In the genomic region with DNA sequence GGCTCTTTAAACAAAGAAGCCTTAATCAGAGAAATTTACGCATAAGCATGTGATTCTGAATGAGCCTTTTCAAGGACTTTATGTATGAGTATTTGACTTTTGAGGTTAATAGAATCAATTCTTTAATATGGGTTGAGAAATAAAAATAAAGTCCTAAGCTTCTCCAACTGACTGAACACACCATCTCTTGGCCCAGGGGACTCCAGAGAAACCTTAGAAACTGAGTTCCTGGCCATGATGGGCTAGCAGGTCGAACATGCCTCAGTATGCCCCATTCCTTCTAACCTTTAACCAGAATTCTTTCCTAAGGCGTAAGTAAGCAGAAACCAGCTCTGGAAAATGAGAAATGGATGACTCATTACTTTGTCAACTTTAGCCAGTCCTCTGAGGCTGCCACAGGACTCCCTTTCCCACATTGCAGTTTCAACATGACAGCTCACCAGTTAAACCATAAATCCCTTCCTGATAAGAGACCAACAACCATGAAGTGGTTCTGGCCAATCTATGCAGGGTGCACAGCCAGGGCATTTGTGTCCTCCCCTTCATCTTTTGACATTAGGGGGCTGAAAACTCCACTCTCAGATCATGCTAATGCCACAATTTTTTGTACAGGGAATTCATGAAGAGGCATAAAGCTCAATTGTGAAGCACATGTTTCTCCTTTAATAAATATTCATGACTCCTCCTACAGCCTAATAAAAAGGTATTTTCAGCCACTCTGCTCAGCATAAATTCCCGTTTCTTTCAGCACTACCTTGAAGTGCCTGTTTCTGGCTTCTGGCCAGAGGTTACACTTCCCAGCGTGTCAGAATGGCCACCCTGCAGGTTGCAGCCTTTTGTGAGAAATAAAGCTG, we compare ENCODE assay signal across 9 cellular contexts. TPM values are rescaled to one million over a fixed set of nuclear protein-coding genes. Genes with fewer than 3 reads are reported as not detected.
DNase-seq lines count a peak whose midpoint lies in the region; ATAC-seq and TF ChIP-seq lines count a peak whose summit lies in the region.
"Had no signal": no experiment of that assay in that cellular context is flagged by ENCODE, and none has a peak within 500 bp of the region (broad histone marks: within the 10 kb centered on the region; RNA-seq: fewer than 3 reads in every experiment).

No MANE protein-coding gene starts in this region.

- no peaks in the 10 kb centered on the region for H3K27me3 ChIP-seq in neural progenitor cell

- no peak overlapping the region for H3K4me3 ChIP-seq in neural progenitor cell

- H3K9me3 Mint-ChIP-seq in neural progenitor cell, result peaks cover 22% of the 10 kb centered on the region
- H3K9me3 Mint-ChIP-seq: T-helper 1 cell treated with Interleukin-12 subunit alpha and Interleukin-12 subunit beta and Interleukin-4 antibody, amounts not matched to agents 30 μg/mL and 1 μg/mL, for 36 hours had no signal

- H3K9ac ChIP-seq in neural progenitor cell, result no peak overlapping the region

- no peaks in the 10 kb centered on the region for H4K20me1 ChIP-seq in neural progenitor cell (ENCODE audit: low read depth)

- no peaks in the 10 kb centered on the region for H3F3A ChIP-seq in neural progenitor cell (ENCODE audit: low read depth)

- ATAC-seq in HG02852 (IDR thresholded peaks at IDR 0.05; ENCODE audit: unreplicated experiment), result peak; percentile 69

- TF ChIP-seq CTCF in neural progenitor cell (IDR thresholded peaks at IDR 0.05), result no peak

- H3K4me1 Mint-ChIP-seq in neural progenitor cell, result peaks cover 23% of the 10 kb centered on the region

- H3K4me3 Mint-ChIP-seq in neural progenitor cell, result peak overlapping the region; percentile 43
- H3K4me3 Mint-ChIP-seq: T-helper 1 cell treated with Interleukin-12 subunit alpha and Interleukin-12 subunit beta and Interleukin-4 antibody, amounts not matched to agents 30 μg/mL and 1 μg/mL, for 36 hours had no signal

- H3K36me3 Mint-ChIP-seq in neural progenitor cell, result no peaks in the 10 kb centered on the region

- H3K27ac ChIP-seq in neural progenitor cell, result no peak overlapping the region

- DNase-seq in Daoy (ENCODE audit: low read depth) (peak; percentile 95), NOMO-1 (lab: John Stamatoyannopoulos, UW; ENCODE audit: unreplicated experiment in 2 of 2) (peak; percentile 23 to 80), dermis blood vessel endothelial cell (peak; percentile 77), neural progenitor cell (ENCODE audit: low spot score) (no peak), activated gamma-delta T cell (lab: John Stamatoyannopoulos, UW) (no peak), epidermal melanocyte (ENCODE audit: insufficient read length, low spot score) (no peak), retina (no peak)

- H3K36me3 ChIP-seq in neural progenitor cell, result no peaks in the 10 kb centered on the region

- H3K79me2 ChIP-seq in neural progenitor cell (ENCODE audit: low read depth), result no peaks in the 10 kb centered on the region

- no peak overlapping the region for H2AFZ ChIP-seq in neural progenitor cell (replicated peaks)

- H3K27ac Mint-ChIP-seq in neural progenitor cell, result peak overlapping the region; percentile 58
- H3K27ac Mint-ChIP-seq: T-helper 1 cell treated with Interleukin-12 subunit alpha and Interleukin-12 subunit beta and Interleukin-4 antibody, amounts not matched to agents 30 μg/mL and 1 μg/mL, for 36 hours had no signal

- peaks cover 3% of the 10 kb centered on the region for H3K27me3 Mint-ChIP-seq in neural progenitor cell (ENCODE audit: insufficient read depth, low read depth)

- H3K4me2 ChIP-seq in neural progenitor cell, result no peak overlapping the region

- H3K4me1 ChIP-seq in neural progenitor cell, result no peaks in the 10 kb centered on the region

- no peaks in the 10 kb centered on the region for H3K9me3 ChIP-seq in neural progenitor cell (ENCODE audit: low read depth)

RNA-seq across cellular contexts. Expression of a gene that starts 33.3 kb away (rescaled TPM):
- 0.23 TPM in 1 of 2 replicates, not detected in the other for total RNA-seq in Daoy (2014; rRNA removed; shearing (Covaris generic))
- 363 and 529 TPM in 2 replicates for total RNA-seq in dermis blood vessel endothelial cell
- total RNA-seq in neural progenitor cell (ENCODE audit: low replicate concordance), result not detected in 2 replicates

Comparison
In these comparisons a context has a peak if more than half of its experiments do, and no peak if none do; other contexts are left out.
1. DNase-seq: peak in Daoy (single experiment), NOMO-1 (2 of 2) and dermis blood vessel endothelial cell (single experiment); none in neural progenitor cell (single experiment), activated gamma-delta T cell (single experiment), epidermal melanocyte (single experiment) and retina (single experiment).
2. RNA of a gene that starts 33.3 kb away (total RNA-seq): 363 to 529 TPM in dermis blood vessel endothelial cell; 0.23 TPM in Daoy and not detected in neural progenitor cell; every median in the first group is over 100 times any median in the second.